In the genomic region with DNA sequence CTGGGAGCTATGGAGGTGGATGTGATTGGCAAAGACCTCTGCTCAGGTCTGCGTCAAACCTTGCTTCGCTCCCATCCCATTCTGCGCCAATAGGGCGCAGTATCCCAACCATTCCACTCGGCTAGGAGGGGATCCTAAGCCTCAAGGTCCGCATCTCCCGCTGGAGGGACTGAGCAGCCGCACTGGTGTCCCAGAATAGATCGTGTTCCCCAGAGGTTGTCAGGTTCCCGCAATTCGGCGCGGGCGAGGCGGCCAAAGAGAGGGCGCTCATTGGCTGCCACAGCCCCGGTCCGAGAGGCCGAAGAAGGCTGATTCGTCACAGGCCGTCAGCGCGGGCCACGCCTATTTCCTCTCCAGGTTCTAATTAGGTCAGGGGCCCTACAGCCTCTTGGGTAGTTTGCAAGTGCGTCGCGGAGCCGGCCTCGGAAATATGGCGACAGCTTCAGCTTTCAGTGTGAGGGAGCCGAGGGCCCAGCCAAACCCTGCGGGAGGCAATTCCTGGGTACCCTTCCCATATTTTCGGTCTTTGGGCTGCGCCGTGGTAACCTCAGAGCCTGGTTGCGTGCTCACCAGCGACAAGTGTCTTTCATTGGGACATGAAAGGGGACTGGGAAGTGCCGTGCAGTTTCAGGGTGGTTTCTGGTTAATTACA, we compare ENCODE assay signal across 8 cellular contexts. TPM values are rescaled to one million over a fixed set of nuclear protein-coding genes. Genes with fewer than 3 reads are reported as not detected.
DNase-seq lines count a peak whose midpoint lies in the region; ATAC-seq and TF ChIP-seq lines count a peak whose summit lies in the region.

No MANE protein-coding gene starts in this region.

- TF ChIP-seq CTCF in AG09309 (IDR thresholded peaks at IDR 0.05; ENCODE audit: control insufficient read depth, insufficient read depth, low read depth, low read length, missing control alignments) (no peak), endodermal cell (conservative IDR thresholded peaks at IDR 0.05) (no peak), mesothelial cell of epicardium (IDR thresholded peaks at IDR 0.05; ENCODE audit: unreplicated experiment) (peak; percentile 3)

- DNase-seq in AG09309 (ENCODE audit: low read depth) (peak; percentile 65), NCI-H748 treated with DMSO at 0.1 percent for 48 hours (lab: John Stamatoyannopoulos, UW) (peak; percentile 81), endodermal cell (peak; percentile 100), mesothelial cell of epicardium (ENCODE audit: low spot score in 2 of 2, unreplicated experiment in 2 of 2) (peak; percentile 62 to 83)
- DNase-seq in activated CD8-positive, alpha-beta memory T cell treated with anti-CD3 and anti-CD28 coated beads, Interleukin-2, amount 10 ng/mL, durations not matched to agents 7 days and 5 days: peak; percentile 97
- peak; percentile 70 for DNase-seq in stimulated activated CD8-positive, alpha-beta memory T cell treated with anti-CD3 and anti-CD28 coated beads, Interleukin-15, amount 100 ng/mL, for 24 hours (ENCODE audit: low read depth)

- peak overlapping the region; percentile 85 for H3K4me3 ChIP-seq in AG09309 (ENCODE audit: control insufficient read depth, low read depth, low read length)
- H3K4me3 ChIP-seq in endodermal cell (ENCODE audit: low read length): peak overlapping the region; percentile 92

- H3K27ac ChIP-seq in endodermal cell (ENCODE audit: low read depth, low read length): peak overlapping the region; percentile 69

- no peaks in the 10 kb centered on the region for H3K4me1 ChIP-seq in endodermal cell (ENCODE audit: control insufficient read depth, insufficient read depth, low read length)

- CTCF ChIA-PET in activated CD8-positive, alpha-beta memory T cell treated with anti-CD3 and anti-CD28 coated beads, Interleukin-2, amount 10 ng/mL, durations not matched to agents 7 days and 5 days (lab: Charles Lee): interaction anchor here (0.7 to 6.9 kb wide), 12 partner anchors 11 to 420 kb away, joined by 3 to 60 read pairs (median 4); a partner anchor contains a TSS

- peak overlapping the region; percentile 96 for H3K27ac Mint-ChIP-seq in activated CD8-positive, alpha-beta memory T cell treated with anti-CD3 and anti-CD28 coated beads, Interleukin-2, amount 10 ng/mL, durations not matched to agents 7 days and 5 days
- H3K27ac Mint-ChIP-seq in endodermal cell (peak overlapping the region; percentile 94), mesothelial cell of epicardium (peak overlapping the region; percentile 88)

- H3K9me3 Mint-ChIP-seq in activated CD8-positive, alpha-beta memory T cell treated with anti-CD3 and anti-CD28 coated beads, Interleukin-2, amount 10 ng/mL, durations not matched to agents 7 days and 5 days (ENCODE audit: low read depth): peaks cover 4% of the 10 kb centered on the region
- H3K9me3 Mint-ChIP-seq in endodermal cell: peaks cover 5% of the 10 kb centered on the region
- peaks cover 20% of the 10 kb centered on the region for H3K9me3 Mint-ChIP-seq in mesothelial cell of epicardium

- H3K9me3 ChIP-seq in endodermal cell (ENCODE audit: control insufficient read depth, low read length): no peaks in the 10 kb centered on the region

- peak overlapping the region; percentile 92 for H3K9ac ChIP-seq in endodermal cell (ENCODE audit: extremely low read depth, low read length, poor library complexity, severe bottlenecking)

- H3K4me1 Mint-ChIP-seq in activated CD8-positive, alpha-beta memory T cell treated with anti-CD3 and anti-CD28 coated beads, Interleukin-2, amount 10 ng/mL, durations not matched to agents 7 days and 5 days: peaks cover 35% of the 10 kb centered on the region
- peaks cover 16% of the 10 kb centered on the region for H3K4me1 Mint-ChIP-seq in endodermal cell
- peaks cover 63% of the 10 kb centered on the region for H3K4me1 Mint-ChIP-seq in mesothelial cell of epicardium

- in situ Hi-C loops in GM18951 (cut with MboI; ENCODE audit: low sequenced_read_pairs, unreplicated experiment): no loop called here

- H3K27me3 Mint-ChIP-seq in activated CD8-positive, alpha-beta memory T cell treated with anti-CD3 and anti-CD28 coated beads, Interleukin-2, amount 10 ng/mL, durations not matched to agents 7 days and 5 days: peaks cover 23% of the 10 kb centered on the region
- H3K27me3 Mint-ChIP-seq in endodermal cell (ENCODE audit: insufficient read depth) (peaks cover 88% of the 10 kb centered on the region), mesothelial cell of epicardium (ENCODE audit: low read depth) (no peaks in the 10 kb centered on the region)

- WGBS in endodermal cell (ENCODE audit: insufficient coverage in 1 of 2, insufficient read length in 1 of 2), 2 experiments: 1 to 6% methylated on average over 28 to 38 of the region's 38 CpGs

- peaks cover 68% of the 10 kb centered on the region for H3K27me3 ChIP-seq in endodermal cell (ENCODE audit: control insufficient read depth, insufficient read depth, low read length, poor library complexity, severe bottlenecking)

- no peaks in the 10 kb centered on the region for H3K36me3 ChIP-seq in endodermal cell (ENCODE audit: control insufficient read depth, insufficient read depth, low read length)

- H3K4me3 Mint-ChIP-seq in activated CD8-positive, alpha-beta memory T cell treated with anti-CD3 and anti-CD28 coated beads, Interleukin-2, amount 10 ng/mL, durations not matched to agents 7 days and 5 days: peak overlapping the region; percentile 84
- H3K4me3 Mint-ChIP-seq in endodermal cell: peak overlapping the region; percentile 77
- H3K4me3 Mint-ChIP-seq in mesothelial cell of epicardium: peak overlapping the region; percentile 68

- ATAC-seq in HG03175 (IDR thresholded peaks at IDR 0.05; ENCODE audit: unreplicated experiment): peak; percentile 100
- ATAC-seq in activated CD8-positive, alpha-beta memory T cell treated with anti-CD3 and anti-CD28 coated beads, Interleukin-2, amount 10 ng/mL, durations not matched to agents 7 days and 5 days: peak; percentile 99

- TF ChIP-seq POLR2A in GM18951 (IDR thresholded peaks at IDR 0.05; ENCODE audit: extremely low read depth, insufficient read depth, insufficient read length): peak; percentile 98

- peaks cover 24% of the 10 kb centered on the region for H3K36me3 Mint-ChIP-seq in activated CD8-positive, alpha-beta memory T cell treated with anti-CD3 and anti-CD28 coated beads, Interleukin-2, amount 10 ng/mL, durations not matched to agents 7 days and 5 days
- H3K36me3 Mint-ChIP-seq in endodermal cell (ENCODE audit: low read depth): no peaks in the 10 kb centered on the region
- H3K36me3 Mint-ChIP-seq in mesothelial cell of epicardium: peaks cover 21% of the 10 kb centered on the region

RNA-seq across cellular contexts. Expression of a gene that starts 5.0 kb away (rescaled TPM):
- total RNA-seq in activated CD8-positive, alpha-beta memory T cell treated with anti-CD3 and anti-CD28 coated beads, Interleukin-2, amount 10 ng/mL, durations not matched to agents 7 days and 5 days: not detected
- total RNA-seq in endodermal cell (not detected), mesothelial cell of epicardium (not detected in 3 replicates)
- polyA plus RNA-seq in endodermal cell (2013, experiment 1 of 2): not detected
- polyA plus RNA-seq in endodermal cell (2013, experiment 2 of 2): not detected

RNA-seq across cellular contexts. Expression of a gene that starts 14.6 kb away (rescaled TPM):
- total RNA-seq in activated CD8-positive, alpha-beta memory T cell treated with anti-CD3 and anti-CD28 coated beads, Interleukin-2, amount 10 ng/mL, durations not matched to agents 7 days and 5 days: under 1 TPM; 0.32 to 0.63 TPM
- total RNA-seq in endodermal cell: not detected
- 9.2 TPM for polyA plus RNA-seq in endodermal cell (2013, experiment 1 of 2)
- polyA plus RNA-seq in endodermal cell (2013, experiment 2 of 2): 9.0 TPM
- total RNA-seq in mesothelial cell of epicardium: 1.4 to 1.7 TPM (median 1.6 TPM) in 3 replicates

RNA-seq across cellular contexts. Expression of a gene that starts 40.8 kb away (rescaled TPM):
- total RNA-seq in activated CD8-positive, alpha-beta memory T cell treated with anti-CD3 and anti-CD28 coated beads, Interleukin-2, amount 10 ng/mL, durations not matched to agents 7 days and 5 days: 10 to 100 TPM; 40.2 to 43.1 TPM
- total RNA-seq in endodermal cell: 1 to 10 TPM; 7.1 to 9.0 TPM
- 13.2 TPM for polyA plus RNA-seq in endodermal cell (2013, experiment 1 of 2)
- polyA plus RNA-seq in endodermal cell (2013, experiment 2 of 2): 14.0 TPM
- total RNA-seq in mesothelial cell of epicardium: 21.0 to 24.8 TPM (median 24.0 TPM) in 3 replicates

Comparison
In these comparisons a context has a peak if more than half of its experiments do, and no peak if none do; other contexts are left out.
1. Peak in every context shown above with its lines: DNase-seq, ATAC-seq, H3K4me3 ChIP-seq and H3K27ac ChIP-seq.